In genomic region chr22:22901578-22902218, GRCh38 we compare ENCODE assay signal across 33 cellular contexts. TPM values are rescaled to one million over a fixed set of nuclear protein-coding genes. Genes with fewer than 3 reads are reported as not detected.
DNase-seq lines count a peak whose midpoint lies in the region; ATAC-seq, FAIRE-seq and TF ChIP-seq lines count a peak whose summit lies in the region.
"Had no signal": no experiment of that assay in that cellular context is flagged by ENCODE, and none has a peak within 500 bp of the region (broad histone marks: within the 10 kb centered on the region; RNA-seq: fewer than 3 reads in every experiment).

No MANE protein-coding gene starts in this region.

- no peak for TF ChIP-seq EP300 in HepG2 (IDR thresholded peaks at IDR 0.05; ENCODE audit: low read depth in 2 of 2, low read length in 2 of 2)
- TF ChIP-seq EP300 in HepG2 (CRISPR knock-in tag; IDR thresholded peaks at IDR 0.05; ENCODE audit: borderline replicate concordance) = no peak
- TF ChIP-seq EP300 in GM12878 (IDR thresholded peaks at IDR 0.05; ENCODE audit: borderline replicate concordance in 1 of 2, control insufficient read depth in 1 of 2, low read depth in 2 of 2, low read length in 2 of 2) = no peak

- H3K27ac ChIP-seq in HepG2 (ENCODE audit: extremely low read length, insufficient read depth, low read length) (no peak overlapping the region), right lobe of liver (no peak overlapping the region), GM12878 (ENCODE audit: control insufficient read depth, insufficient read depth) (peak overlapping the region; percentile 93)
- H3K27ac ChIP-seq: cardiac muscle cell, esophagus squamous epithelium, gastrocnemius medialis, left lung, ovary, SK-N-MC, VCaP had no signal

- DNase-seq in HepG2 (ENCODE audit: low spot score) (no peak), right lobe of liver (no peak), NAMALWA (ENCODE audit: low spot score) (peak; percentile 30), GM12878 (ENCODE audit: low read depth, low spot score) (peak; percentile 65), cerebellum (ENCODE audit: low spot score) (no peak), HK-2 (ENCODE audit: unreplicated experiment) (no peak)
- DNase-seq in stimulated activated naive B cell treated with anti-CD40 and anti-IgM and Interleukin-4, amounts not matched to agents 10 μg/mL and 1 μg/mL and 100 μg/mL, for 72 hours = no peak
- DNase-seq: 8988T; activated CD4-positive, alpha-beta T cell treated with anti-CD3 and anti-CD28 coated beads, Interleukin-2, amount 10 ng/mL, durations not matched to agents 24 days and 14 days; activated CD8-positive, alpha-beta memory T cell treated with anti-CD3 and anti-CD28 coated beads, Interleukin-2, amount 10 ng/mL, durations not matched to agents 7 days and 5 days; activated naive CD4-positive, alpha-beta T cell treated with anti-CD3 and anti-CD28 coated beads, Interleukin-2, amount 50 U/mL, for 16 hours; AML-193; cortex of kidney; endodermal cell; esophagus squamous epithelium; gastrocnemius medialis; GF-D8; hypothalamus; KG1; midbrain; NCI-H510A treated with DMSO at 0.1 percent for 48 hours; ovary; T-helper 17 cell had no signal

- CTCF ChIA-PET in HepG2 (lab: Yijun Ruan, JAX; ENCODE audit: low intra/inter-chr PET ratio, low total read pairs) (no interaction called here), GM12878 (lab: Yijun Ruan, JAX) (interaction anchor here (0.9 to 3.8 kb wide), 13 partner anchors 10 to 858 kb away, joined by 3 to 117 read pairs (median 7); no protein-coding TSS in a partner anchor)

- TF ChIP-seq POLR2A in HepG2 (IDR thresholded peaks at IDR 0.05; ENCODE audit: insufficient read depth in 1 of 2, low read depth in 2 of 2, low read length in 2 of 2) = no peak
- TF ChIP-seq POLR2A in right lobe of liver (IDR thresholded peaks at IDR 0.05) = no peak
- peak; percentile 99 for TF ChIP-seq POLR2A in GM12878 (IDR thresholded peaks at IDR 0.05; ENCODE audit: low read depth, low read length)

- no peaks in the 10 kb centered on the region for H3K9me3 Mint-ChIP-seq in stimulated activated naive B cell treated with anti-CD40 and anti-IgM and Interleukin-4, amounts not matched to agents 10 μg/mL and 1 μg/mL and 100 μg/mL, for 72 hours
- H3K9me3 Mint-ChIP-seq: activated CD4-positive, alpha-beta T cell treated with anti-CD3 and anti-CD28 coated beads, Interleukin-2, amount 10 ng/mL, durations not matched to agents 24 days and 14 days; endodermal cell; nephron; type B pancreatic cell had no signal

- TF ChIP-seq CTCF in HepG2 (CRISPR knock-in tag; IDR thresholded peaks at IDR 0.05) (no peak), right lobe of liver (IDR thresholded peaks at IDR 0.05) (no peak), GM12878 (IDR thresholded peaks at IDR 0.05 in 2 of 3, conservative IDR thresholded peaks at IDR 0.05 in 1 of 3; ENCODE audit: control insufficient read depth in 2 of 3, extremely low read depth in 1 of 3, insufficient read depth in 1 of 3, low read depth in 3 of 3, low read length in 3 of 3) (no peak)

- in situ Hi-C loops in HepG2 (cut with HindIII; ENCODE audit: extremely low pct_ligation_motif_present, low pct_unique_long_range_greater_than_20kb) = no loop called here
- in situ Hi-C loops in GM12878 (cut with MboI) = loop anchor here (5.0 to 25.0 kb wide), 2 partner anchors 41 to 1189 kb away; no protein-coding TSS in a partner anchor

- H3K4me3 ChIP-seq in HepG2 (replicated peaks in 1 of 3; ENCODE audit: insufficient read depth in 1 of 3, low read depth in 2 of 3, low read length in 3 of 3) (no peak overlapping the region), right lobe of liver (no peak overlapping the region), GM12878 (peak overlapping the region; percentile 62; the same call in 1 of the 2 replicates)
- H3K4me3 ChIP-seq: cardiac muscle cell, esophagus squamous epithelium, gastrocnemius medialis, left lung, ovary, SK-N-MC had no signal

- FAIRE-seq in HepG2 (lab: Jason Lieb, UNC) (no peak), GM12878 (lab: Jason Lieb, UNC) (no peak)
- FAIRE-seq: GM12892 had no signal

- H3K4me2 ChIP-seq in HepG2 (ENCODE audit: low read depth, low read length) (no peak overlapping the region), GM12878 (ENCODE audit: control insufficient read depth, insufficient read depth) (peak overlapping the region; percentile 72)

- H3K27me3 Mint-ChIP-seq in stimulated activated naive B cell treated with anti-CD40 and anti-IgM and Interleukin-4, amounts not matched to agents 10 μg/mL and 1 μg/mL and 100 μg/mL, for 72 hours = no peaks in the 10 kb centered on the region

- POLR2A ChIA-PET in HepG2 (lab: Yijun Ruan, JAX) (no interaction called here), GM12878 (lab: Charles Lee) (interaction anchor here (1.0 to 4.2 kb wide), 8 partner anchors 9 to 53 kb away, joined by 3 to 153 read pairs (median 17); no protein-coding TSS in a partner anchor)

- TF ChIP-seq RAD21 in HepG2 (CRISPR knock-in tag; IDR thresholded peaks at IDR 0.05) (no peak), GM12878 (IDR thresholded peaks at IDR 0.05; ENCODE audit: insufficient read depth, low read depth, low read length) (0 out of 2 replicates have a peak, but pooled peaks have one; percentile 0)

- peaks cover 11 to 34% of the 10 kb centered on the region in 2 experiments; a peak in 4 of 5 replicates for H3K27me3 ChIP-seq in HepG2 (ENCODE audit: control insufficient read depth in 1 of 2, insufficient read depth in 2 of 2, low read length in 2 of 2)
- no peaks in the 10 kb centered on the region for H3K27me3 ChIP-seq in right lobe of liver
- H3K27me3 ChIP-seq in GM12878 (replicated peaks in 1 of 2; ENCODE audit: control insufficient read depth in 2 of 2, insufficient read depth in 2 of 2, low read length in 1 of 2) = no peaks in the 10 kb centered on the region
- H3K27me3 ChIP-seq: cardiac muscle cell, left lung, ovary had no signal

- H3K9ac ChIP-seq in HepG2 (ENCODE audit: insufficient read depth, low read depth, low read length) (no peak overlapping the region), GM12878 (ENCODE audit: control insufficient read depth, insufficient read depth, low read length) (peak overlapping the region; percentile 68)

- H2AFZ ChIP-seq in HepG2 (ENCODE audit: low read length) (no peak overlapping the region), GM12878 (ENCODE audit: control insufficient read depth, low read depth, low read length) (no peak overlapping the region)

- ATAC-seq in HepG2 (no peak; the same call in 2 of the 3 replicates), right lobe of liver (no peak), GM12878 (peak; percentile 40), GM21723 (IDR thresholded peaks at IDR 0.05; ENCODE audit: unreplicated experiment) (no peak)
- ATAC-seq in stimulated activated naive B cell treated with anti-CD40 and anti-IgM and Interleukin-4, amounts not matched to agents 10 μg/mL and 1 μg/mL and 100 μg/mL, for 72 hours (replicated peaks) = no peak
- ATAC-seq: activated CD8-positive, alpha-beta memory T cell treated with anti-CD3 and anti-CD28 coated beads, Interleukin-2, amount 10 ng/mL, durations not matched to agents 7 days and 5 days; gastrocnemius medialis; left lung; Panc1; right cardiac atrium; T-helper 17 cell had no signal

- intact Hi-C loops in HepG2 (cut with micrococcal nuclease; ENCODE audit: unreplicated experiment) = no loop called here
- intact Hi-C loops in right lobe of liver (cut with DNase I) = no loop called here
- intact Hi-C loops in GM12878 (cut with micrococcal nuclease; ENCODE audit: unreplicated experiment) = loop anchor here (1.0 to 5.0 kb wide), 6 partner anchors 28 to 89 kb away; no protein-coding TSS in a partner anchor

- no peaks in the 10 kb centered on the region for H3K36me3 ChIP-seq in HepG2 (replicated peaks in 1 of 2; ENCODE audit: control insufficient read depth in 1 of 2, insufficient read depth in 2 of 2, low read length in 2 of 2)
- H3K36me3 ChIP-seq in right lobe of liver = no peaks in the 10 kb centered on the region
- H3K36me3 ChIP-seq in GM12878 (ENCODE audit: control insufficient read depth in 2 of 2, insufficient read depth in 2 of 2, low read length in 1 of 2) = no peaks in the 10 kb centered on the region; a peak in 1 of 4 replicates
- H3K36me3 ChIP-seq: cardiac muscle cell, esophagus squamous epithelium, gastrocnemius medialis, left lung, ovary had no signal

- BruUV-seq in HepG2 (replicated peaks; lab: Mats Ljungman, UMichigan) (no TSS peak), GM12878 (replicated peaks; lab: Mats Ljungman, UMichigan) (no TSS peak)

- H3K27ac Mint-ChIP-seq in stimulated activated naive B cell treated with anti-CD40 and anti-IgM and Interleukin-4, amounts not matched to agents 10 μg/mL and 1 μg/mL and 100 μg/mL, for 72 hours = peak overlapping the region; percentile 92
- H3K27ac Mint-ChIP-seq: activated CD4-positive, alpha-beta T cell treated with anti-CD3 and anti-CD28 coated beads, Interleukin-2, amount 10 ng/mL, durations not matched to agents 24 days and 14 days; activated CD8-positive, alpha-beta memory T cell treated with anti-CD3 and anti-CD28 coated beads, Interleukin-2, amount 10 ng/mL, durations not matched to agents 7 days and 5 days; endodermal cell; nephron; T-helper 17 cell; type B pancreatic cell had no signal

- SMC1A ChIA-PET in GM12878 (lab: Charles Lee; ENCODE audit: uncharacterized antibody, unreplicated experiment) = interaction anchor here (1.0 to 4.5 kb wide), 8 partner anchors 11 to 706 kb away, joined by 3 to 154 read pairs (median 21); no protein-coding TSS in a partner anchor

- H3K4me1 Mint-ChIP-seq in stimulated activated naive B cell treated with anti-CD40 and anti-IgM and Interleukin-4, amounts not matched to agents 10 μg/mL and 1 μg/mL and 100 μg/mL, for 72 hours = peaks cover 60 to 76% of the 10 kb centered on the region in 2 donors
- H3K4me1 Mint-ChIP-seq: activated CD4-positive, alpha-beta T cell treated with anti-CD3 and anti-CD28 coated beads, Interleukin-2, amount 10 ng/mL, durations not matched to agents 24 days and 14 days; activated CD8-positive, alpha-beta memory T cell treated with anti-CD3 and anti-CD28 coated beads, Interleukin-2, amount 10 ng/mL, durations not matched to agents 7 days and 5 days; T-helper 17 cell had no signal

- H4K20me1 ChIP-seq in HepG2 (ENCODE audit: insufficient read depth, low read length) (no peaks in the 10 kb centered on the region), GM12878 (ENCODE audit: control insufficient read depth, insufficient read depth) (no peaks in the 10 kb centered on the region)

- RAD21 ChIA-PET in GM12878 (lab: Charles Lee; ENCODE audit: unreplicated experiment) = interaction anchor here (1.2 to 5.2 kb wide), 9 partner anchors 28 to 706 kb away, joined by 3 to 91 read pairs (median 25); no protein-coding TSS in a partner anchor

- no peaks in the 10 kb centered on the region for H3K79me2 ChIP-seq in HepG2 (ENCODE audit: insufficient read depth, low read length)
- H3K79me2 ChIP-seq in GM12878 (ENCODE audit: control insufficient read depth, insufficient read depth, low read length) = peaks cover 9% of the 10 kb centered on the region

- H3K36me3 Mint-ChIP-seq in stimulated activated naive B cell treated with anti-CD40 and anti-IgM and Interleukin-4, amounts not matched to agents 10 μg/mL and 1 μg/mL and 100 μg/mL, for 72 hours = peaks cover 12 to 17% of the 10 kb centered on the region in 2 donors
- H3K36me3 Mint-ChIP-seq: activated CD8-positive, alpha-beta memory T cell treated with anti-CD3 and anti-CD28 coated beads, Interleukin-2, amount 10 ng/mL, durations not matched to agents 7 days and 5 days; type B pancreatic cell had no signal

- no peaks in the 10 kb centered on the region for H3K9me3 ChIP-seq in HepG2 (ENCODE audit: low read length)
- H3K9me3 ChIP-seq in right lobe of liver = no peaks in the 10 kb centered on the region
- H3K9me3 ChIP-seq in GM12878 (replicated peaks; ENCODE audit: control insufficient read depth, insufficient read depth, low read length) = no peaks in the 10 kb centered on the region
- H3K9me3 ChIP-seq: esophagus squamous epithelium, gastrocnemius medialis, left lung, ovary had no signal

- H3K4me1 ChIP-seq in HepG2 (ENCODE audit: insufficient read depth, low read length) = no peaks in the 10 kb centered on the region
- H3K4me1 ChIP-seq in right lobe of liver = no peaks in the 10 kb centered on the region
- peaks cover 24% of the 10 kb centered on the region for H3K4me1 ChIP-seq in GM12878 (ENCODE audit: control insufficient read depth, insufficient read depth, low read length)
- H3K4me1 ChIP-seq: esophagus squamous epithelium, gastrocnemius medialis, left lung had no signal

- WGBS in HepG2 (ENCODE audit: low lambda C conversion rate) = 32% methylated on average over 8 of the region's 8 CpGs
- 77% methylated on average over 2 of the region's 8 CpGs for WGBS in right lobe of liver (ENCODE audit: insufficient coverage, low coverage, low lambda C conversion rate, missing lambda C conversion rate)
- WGBS in GM12878 (ENCODE audit: insufficient coverage, insufficient replicate concordance, low lambda C conversion rate, missing lambda C conversion rate) = 33% methylated on average over 8 of the region's 8 CpGs

- H3K4me3 Mint-ChIP-seq in stimulated activated naive B cell treated with anti-CD40 and anti-IgM and Interleukin-4, amounts not matched to agents 10 μg/mL and 1 μg/mL and 100 μg/mL, for 72 hours = peak overlapping the region; percentile 58 to 75
- H3K4me3 Mint-ChIP-seq: activated CD4-positive, alpha-beta T cell treated with anti-CD3 and anti-CD28 coated beads, Interleukin-2, amount 10 ng/mL, durations not matched to agents 24 days and 14 days; activated CD8-positive, alpha-beta memory T cell treated with anti-CD3 and anti-CD28 coated beads, Interleukin-2, amount 10 ng/mL, durations not matched to agents 7 days and 5 days; endodermal cell; nephron; T-helper 17 cell; type B pancreatic cell had no signal

RNA-seq across cellular contexts. Expression of gene IGLL5, which starts 14.1 kb away (rescaled TPM):
- total RNA-seq in HepG2 (2016; rRNA removed; fragmentation: Illumina TruSeq; extraction: Trizol) = not detected in 2 replicates
- total RNA-seq in HepG2 (2016; cell fraction: cytosol; rRNA removed; fragmentation: Illumina TruSeq; extraction: Trizol; ENCODE audit: low read depth) = not detected in 2 replicates
- not detected in 2 replicates for total RNA-seq in HepG2 (2016; cell fraction: insoluble cytoplasmic fraction; rRNA removed; fragmentation: Illumina TruSeq; extraction: Trizol)
- not detected in 2 replicates for total RNA-seq in HepG2 (2016; cell fraction: membrane; rRNA removed; fragmentation: Illumina TruSeq; extraction: Trizol)
- total RNA-seq in HepG2 (2016; cell fraction: nucleus; rRNA removed; fragmentation: Illumina TruSeq; extraction: Trizol) = not detected in 2 replicates
- not detected in 2 replicates for polyA plus RNA-seq in HepG2 (2011; rRNA removed)
- not detected in 2 replicates for polyA plus RNA-seq in HepG2 (2011; cell fraction: cytosol; rRNA removed)
- not detected in 2 replicates for polyA plus RNA-seq in HepG2 (2011; cell fraction: nucleus; rRNA removed)
- polyA plus RNA-seq in HepG2 (2012) = not detected in 2 replicates
- polyA plus RNA-seq in HepG2 (2016; cell fraction: cytosol; fragmentation: Illumina TruSeq; extraction: Trizol; ENCODE audit: low read depth) = not detected in 2 replicates
- polyA plus RNA-seq in HepG2 (2016; cell fraction: insoluble cytoplasmic fraction; fragmentation: Illumina TruSeq; extraction: Trizol; ENCODE audit: low read depth) = not detected in 2 replicates
- polyA plus RNA-seq in HepG2 (2016; cell fraction: membrane; fragmentation: Illumina TruSeq; extraction: Trizol; ENCODE audit: low read depth) = not detected in 2 replicates
- polyA plus RNA-seq in HepG2 (2016; cell fraction: nucleus; fragmentation: Illumina TruSeq; extraction: Trizol; ENCODE audit: insufficient read depth, low read depth) = not detected in 2 replicates
- not detected in 2 replicates for polyA minus RNA-seq in HepG2 (2011; rRNA and poly(A)+ RNA removed; ENCODE audit: low replicate concordance)
- polyA minus RNA-seq in HepG2 (2011; cell fraction: cytosol; rRNA and poly(A)+ RNA removed) = not detected in 2 replicates
- polyA minus RNA-seq in HepG2 (2011; cell fraction: nucleus; rRNA and poly(A)+ RNA removed) = not detected in 2 replicates
- 1 to 10 TPM; 1.6 to 4.1 (median 3.1) TPM for total RNA-seq in right lobe of liver
- total RNA-seq in GM12878 (2013; cell fraction: nucleolus; rRNA removed) = not detected in 2 replicates
- not detected in 2 replicates for total RNA-seq in GM12878 (2014; rRNA removed)
- not detected in 2 replicates for total RNA-seq in GM12878 (2014; rRNA removed; fragmentation: Illumina TruSeq; extraction: Trizol)
- not detected in 2 replicates for total RNA-seq in GM12878 (2021)
- not detected for polyA plus RNA-seq in GM12878 (2011; ENCODE audit: low read depth)
- not detected in 2 replicates for polyA plus RNA-seq in GM12878 (2011; rRNA removed)
- not detected in 2 replicates for polyA plus RNA-seq in GM12878 (2011; cell fraction: cytosol; rRNA removed)
- polyA plus RNA-seq in GM12878 (2011; cell fraction: nucleus; rRNA removed) = not detected in 2 replicates
- 0.39 and 0.48 TPM in 2 replicates for polyA plus RNA-seq in GM12878 (2012)
- not detected in 2 replicates for polyA plus RNA-seq in GM12878 (2014; fragmentation: Illumina TruSeq; extraction: Trizol)
- polyA plus RNA-seq in GM12878 (2014; fragmentation: Nextera tagmentation; extraction: Ambion mirVana) = not detected
- polyA plus RNA-seq in GM12878 (2014; rRNA removed) = not detected in 2 replicates
- not detected for polyA plus RNA-seq in GM12878 (2016; fragmentation: Nextera tagmentation; extraction: Ambion mirVana)
- polyA minus RNA-seq in GM12878 (2011; rRNA and poly(A)+ RNA removed) = not detected in 2 replicates
- not detected in 2 replicates for polyA minus RNA-seq in GM12878 (2011; cell fraction: cytosol; rRNA and poly(A)+ RNA removed)
- polyA minus RNA-seq in GM12878 (2011; cell fraction: nucleus; rRNA and poly(A)+ RNA removed) = not detected in 2 replicates
- not detected for total RNA-seq in cerebellum
- total RNA-seq: activated CD4-positive, alpha-beta T cell treated with anti-CD3 and anti-CD28 coated beads, Interleukin-2, amount 10 ng/mL, durations not matched to agents 24 days and 14 days; activated CD8-positive, alpha-beta memory T cell treated with anti-CD3 and anti-CD28 coated beads, Interleukin-2, amount 10 ng/mL, durations not matched to agents 7 days and 5 days; cardiac muscle cell; endodermal cell had no signal
- polyA plus RNA-seq: cardiac muscle cell, right cardiac atrium had no signal

Comparison
In these comparisons a context has a peak if more than half of its experiments do, and no peak if none do; other contexts are left out.
1. DNase-seq: peak in NAMALWA (single experiment) and GM12878 (single experiment); none in HepG2 (single experiment), right lobe of liver (0 of 3), stimulated activated naive B cell treated with anti-CD40 and anti-IgM and Interleukin-4, amounts not matched to agents 10 μg/mL and 1 μg/mL and 100 μg/mL, for 72 hours (single experiment), cerebellum (single experiment) and HK-2 (single experiment).
2. Of the 75 proteins assayed by ChIP-seq in both HepG2 and GM12878: peak only in HepG2: ZNF207; only in GM12878: ATF2, BCL3, BCLAF1, CBFB, CEBPZ, CREB1 and 15 more; in both: none; in neither: 52; mixed calls (peak in some experiments, not most) for 1.